Comparison of ENCODE assay signal across 10 cellular contexts in genomic region chr10:17215782-17216122, GRCh38. TPM values are rescaled to one million over a fixed set of nuclear protein-coding genes. Genes with fewer than 3 reads are reported as not detected.
DNase-seq lines count a peak whose midpoint lies in the region; ATAC-seq and TF ChIP-seq lines count a peak whose summit lies in the region.
"Had no signal": no experiment of that assay in that cellular context is flagged by ENCODE, and none has a peak within 500 bp of the region (broad histone marks: within the 10 kb centered on the region; RNA-seq: fewer than 3 reads in every experiment).

No MANE protein-coding gene starts in this region.

- peak overlapping the region; percentile 98 to 100 for H3K27ac Mint-ChIP-seq in natural killer cell treated with Interleukin-12 subunit alpha and Interleukin-12 subunit beta and Interleukin-15 and Interleukin-18, amount 100 ng/mL, for 72 hours

- DNase-seq in A673 (ENCODE audit: low spot score) (no peak), brain microvascular endothelial cell (no peak), lower leg skin (ENCODE audit: low spot score in 2 of 2) (no peak), putamen (ENCODE audit: low spot score) (no peak), NOMO-1 treated with dmso at 0.1 percent for 144 hours (lab: John Stamatoyannopoulos, UW; ENCODE audit: unreplicated experiment) (no peak)
- DNase-seq in natural killer cell treated with Interleukin-12 subunit alpha and Interleukin-12 subunit beta and Interleukin-15 and Interleukin-18, amount 100 ng/mL, for 72 hours (ENCODE audit: low spot score), result no peak
- DNase-seq: left ventricle myocardium superior, NCI-H69 had no signal

- TF ChIP-seq POLR2A in lower leg skin (IDR thresholded peaks at IDR 0.05), result no peak

- in situ Hi-C loops in brain microvascular endothelial cell (cut with HindIII; ENCODE audit: low pct_ligation_motif_present, low sequenced_read_pairs), result no loop called here

- BruUV-seq in A673 (replicated peaks; lab: Mats Ljungman, UMichigan), result TSS peak; percentile 61

- no peak for TF ChIP-seq CTCF in A673 (conservative IDR thresholded peaks at IDR 0.05; ENCODE audit: low read depth, low read length)
- no peak for TF ChIP-seq CTCF in brain microvascular endothelial cell (IDR thresholded peaks at IDR 0.05; ENCODE audit: low read depth, low read length, missing control alignments)
- no peak for TF ChIP-seq CTCF in lower leg skin (IDR thresholded peaks at IDR 0.05)

- no peaks in the 10 kb centered on the region for H3K9me3 Mint-ChIP-seq in natural killer cell treated with Interleukin-12 subunit alpha and Interleukin-12 subunit beta and Interleukin-15 and Interleukin-18, amount 100 ng/mL, for 72 hours

- 100% methylated on average over 1 of the region's 2 CpGs for WGBS in HUES64
- WGBS in lower leg skin, 2 donors, result 66 to 73% methylated on average over 2 of the region's 2 CpGs

- H3K4me1 Mint-ChIP-seq in natural killer cell treated with Interleukin-12 subunit alpha and Interleukin-12 subunit beta and Interleukin-15 and Interleukin-18, amount 100 ng/mL, for 72 hours (ENCODE audit: low read depth in 2 of 2), result peaks cover 35 to 44% of the 10 kb centered on the region in 2 donors

- H3K4me1 ChIP-seq in A673 (ENCODE audit: insufficient read depth, low read length, poor library complexity, severe bottlenecking), result peaks cover 66% of the 10 kb centered on the region
- H3K4me1 ChIP-seq in HUES64 (ENCODE audit: insufficient read depth, low read length), result peaks cover 43% of the 10 kb centered on the region

- H3K9ac ChIP-seq in HUES64 (ENCODE audit: low read depth, low read length), result no peak overlapping the region

- no peak for ATAC-seq in natural killer cell treated with Interleukin-12 subunit alpha and Interleukin-12 subunit beta and Interleukin-15 and Interleukin-18, amount 100 ng/mL, for 72 hours
- ATAC-seq in HG02885 (IDR thresholded peaks at IDR 0.05; ENCODE audit: poor library complexity, unreplicated experiment), result no peak

- H3K27ac ChIP-seq in A673 (ENCODE audit: low read depth, low read length, poor library complexity, severe bottlenecking) (peak overlapping the region; percentile 84), HUES64 (ENCODE audit: low read depth, low read length) (peak overlapping the region; percentile 81), brain microvascular endothelial cell (peak overlapping the region; percentile 98)

- POLR2A ChIA-PET in A673 (lab: Charles Lee; ENCODE audit: low non-redundant PET), result no interaction called here

- H3K27me3 Mint-ChIP-seq in natural killer cell treated with Interleukin-12 subunit alpha and Interleukin-12 subunit beta and Interleukin-15 and Interleukin-18, amount 100 ng/mL, for 72 hours, result no peaks in the 10 kb centered on the region

- CTCF ChIA-PET in A673 (lab: Charles Lee), result no interaction called here

- intact Hi-C loops in A673 (cut with micrococcal nuclease; ENCODE audit: unreplicated experiment) (no loop called here), lower leg skin (cut with DNase I; ENCODE audit: low total_unique reads) (no loop called here)

- H3K36me3 ChIP-seq in A673 (ENCODE audit: insufficient read depth, low read length, poor library complexity, severe bottlenecking) (no peaks in the 10 kb centered on the region), HUES64 (ENCODE audit: insufficient read depth, low read length) (no peaks in the 10 kb centered on the region), brain microvascular endothelial cell (replicated peaks) (no peaks in the 10 kb centered on the region)

- peak overlapping the region; percentile 83 for H3K4me3 Mint-ChIP-seq in natural killer cell treated with Interleukin-12 subunit alpha and Interleukin-12 subunit beta and Interleukin-15 and Interleukin-18, amount 100 ng/mL, for 72 hours

- H3K27me3 ChIP-seq in A673 (replicated peaks; ENCODE audit: insufficient read depth, low read depth, low read length, poor library complexity) (no peaks in the 10 kb centered on the region), HUES64 (ENCODE audit: insufficient read depth, low read length) (no peaks in the 10 kb centered on the region), brain microvascular endothelial cell (replicated peaks) (no peaks in the 10 kb centered on the region)

- H3K36me3 Mint-ChIP-seq in natural killer cell treated with Interleukin-12 subunit alpha and Interleukin-12 subunit beta and Interleukin-15 and Interleukin-18, amount 100 ng/mL, for 72 hours, result no peaks in the 10 kb centered on the region

- H3K9me3 ChIP-seq in A673 (ENCODE audit: low read depth, low read length, poor library complexity, severe bottlenecking), result no peaks in the 10 kb centered on the region
- no peaks in the 10 kb centered on the region for H3K9me3 ChIP-seq in HUES64 (ENCODE audit: insufficient read depth, low read depth, low read length)

- H3K4me3 ChIP-seq in A673 (ENCODE audit: low read depth, low read length, poor library complexity, severe bottlenecking) (no peak overlapping the region), HUES64 (ENCODE audit: low read length) (no peak overlapping the region), brain microvascular endothelial cell (ENCODE audit: low read depth, low read length) (no peak overlapping the region), lower leg skin (ENCODE audit: low read depth, poor library complexity, severe bottlenecking) (no peak overlapping the region)

RNA-seq across cellular contexts. Expression of gene VIM, which starts 12.3 kb away (rescaled TPM):
- total RNA-seq in A673 (2021), result 1,489 and 1,873 TPM in 2 replicates
- polyA plus RNA-seq in HUES64 (2013, experiment 1 of 2), result 711 TPM
- 820 TPM for polyA plus RNA-seq in HUES64 (2013, experiment 2 of 2)
- 100 to 1,000 TPM; 587 to 647 TPM for total RNA-seq in natural killer cell treated with Interleukin-12 subunit alpha and Interleukin-12 subunit beta and Interleukin-15 and Interleukin-18, amount 100 ng/mL, for 72 hours
- total RNA-seq in lower leg skin, result 1,000 to 10,000 TPM in 3 of 4 donors, 100 to 1,000 TPM in 1; 891 to 2,288 (median 1,243) TPM

RNA-seq across cellular contexts. Expression of gene TRDMT1, which starts 14.3 kb away (rescaled TPM):
- total RNA-seq in A673 (2021) (14.0 and 14.1 TPM in 2 replicates), lower leg skin (1 to 10 TPM; 3.9 to 4.5 (median 4.1) TPM)
- 15.5 TPM for polyA plus RNA-seq in HUES64 (2013, experiment 1 of 2)
- polyA plus RNA-seq in HUES64 (2013, experiment 2 of 2), result 12.7 TPM
- total RNA-seq in natural killer cell treated with Interleukin-12 subunit alpha and Interleukin-12 subunit beta and Interleukin-15 and Interleukin-18, amount 100 ng/mL, for 72 hours, result 10 to 100 TPM in 1 of 2 donors, 1 to 10 TPM in 1; 8.1 to 15.2 TPM
